In genomic region chr2:236781933-236782788, GRCh38 we compare ENCODE assay signal across 16 cellular contexts.
A peak's percentile ranks its signal among the peaks of the same experiment; 100 is the strongest.
DNase-seq lines count a peak whose midpoint lies in the region; ATAC-seq, FAIRE-seq and TF ChIP-seq lines count a peak whose summit lies in the region.
"Had no signal": no experiment of that assay in that cellular context is flagged by ENCODE, and none has a peak within 500 bp of the region (broad histone marks: within the 10 kb centered on the region; RNA-seq: fewer than 3 reads in every experiment).

No MANE protein-coding gene starts in this region.

- H2AFZ ChIP-seq in GM23338 (peak overlapping the region; percentile 72), astrocyte (ENCODE audit: low read depth, low read length) (no peak overlapping the region)

- no peak overlapping the region for H3K27ac ChIP-seq in GM23338 (ENCODE audit: low read depth)
- H3K27ac ChIP-seq in astrocyte (ENCODE audit: low read depth, low read length): no peak overlapping the region

- H3K27ac Mint-ChIP-seq in GM23338 (no peak overlapping the region), astrocyte (ENCODE audit: unreplicated experiment) (peak overlapping the region; percentile 88), osteocyte (ENCODE audit: unreplicated experiment) (peak overlapping the region; percentile 54)
- H3K27ac Mint-ChIP-seq: B cell; CD4-positive, alpha-beta T cell; H9 had no signal

- peaks cover 2% of the 10 kb centered on the region; the same call in 1 of the 2 replicates for H3K9me2 ChIP-seq in GM23338 (ENCODE audit: insufficient read depth)

- DNase-seq in GM23338 (ENCODE audit: low spot score) (no peak), astrocyte (ENCODE audit: low read depth) (no peak), left kidney (ENCODE audit: low read depth, low spot score) (peak; percentile 43), osteocyte (ENCODE audit: extremely low spot score, unreplicated experiment) (no peak), LoVo (ENCODE audit: low spot score) (no peak), urothelium cell line (ENCODE audit: low spot score) (no peak), NCI-H2227 (lab: John Stamatoyannopoulos, UW; ENCODE audit: unreplicated experiment) (no peak)
- DNase-seq: CD4-positive, alpha-beta T cell; DND-41; GDM1; H9; NCI-H1417; NCI-H2029 treated with DMSO at 0.1 percent for 48 hours had no signal

- no peak overlapping the region for H3K4me3 ChIP-seq in GM23338
- H3K4me3 ChIP-seq in astrocyte (ENCODE audit: insufficient read depth, low read depth, low read length): no peak overlapping the region

- no peaks in the 10 kb centered on the region for H3K4me1 ChIP-seq in GM23338 (ENCODE audit: insufficient read depth)
- peaks cover 9% of the 10 kb centered on the region for H3K4me1 ChIP-seq in astrocyte (ENCODE audit: insufficient read depth, low read length)

- H3K36me3 Mint-ChIP-seq in GM23338 (ENCODE audit: low read depth): no peaks in the 10 kb centered on the region
- H3K36me3 Mint-ChIP-seq in astrocyte (ENCODE audit: low read depth, unreplicated experiment): peaks cover 8% of the 10 kb centered on the region
- H3K36me3 Mint-ChIP-seq in osteocyte (ENCODE audit: unreplicated experiment): peaks cover 4% of the 10 kb centered on the region

- H3K9me3 Mint-ChIP-seq in GM23338: peaks cover 3% of the 10 kb centered on the region; the same call in 1 of the 3 replicates
- H3K9me3 Mint-ChIP-seq in astrocyte (ENCODE audit: unreplicated experiment): peaks cover 17% of the 10 kb centered on the region
- peaks cover 4% of the 10 kb centered on the region for H3K9me3 Mint-ChIP-seq in osteocyte (ENCODE audit: unreplicated experiment)
- H3K9me3 Mint-ChIP-seq: CD4-positive, alpha-beta T cell had no signal

- no peaks in the 10 kb centered on the region for H3K9me3 ChIP-seq in astrocyte (ENCODE audit: insufficient read depth, low read depth, low read length)

- FAIRE-seq in astrocyte (lab: Jason Lieb, UNC): no peak
- no peak for FAIRE-seq in urothelium cell line (lab: Jason Lieb, UNC)

- H3K27me3 Mint-ChIP-seq in GM23338 (ENCODE audit: insufficient read depth, low read depth, poor library complexity) (peaks cover 4% of the 10 kb centered on the region), astrocyte (ENCODE audit: low read depth, unreplicated experiment) (peaks cover 2% of the 10 kb centered on the region), osteocyte (ENCODE audit: unreplicated experiment) (peaks cover 9% of the 10 kb centered on the region)

- ATAC-seq in GM23338 (no peak), GM21786 (IDR thresholded peaks at IDR 0.05; ENCODE audit: unreplicated experiment) (no peak)
- ATAC-seq: SK-N-SH treated with all-trans-retinoic acid at 6 μM for 48 hours had no signal

- no peaks in the 10 kb centered on the region for H3K4me1 Mint-ChIP-seq in GM23338
- H3K4me1 Mint-ChIP-seq in astrocyte (ENCODE audit: low read depth, unreplicated experiment): peaks cover 35% of the 10 kb centered on the region
- H3K4me1 Mint-ChIP-seq in osteocyte (ENCODE audit: unreplicated experiment): peaks cover 35% of the 10 kb centered on the region
- H3K4me1 Mint-ChIP-seq: B cell had no signal

- no peaks in the 10 kb centered on the region for H3K27me3 ChIP-seq in GM23338 (ENCODE audit: insufficient read depth)
- peaks cover 2% of the 10 kb centered on the region for H3K27me3 ChIP-seq in astrocyte (ENCODE audit: insufficient read depth, low read length)

- TF ChIP-seq CTCF in GM23338 (conservative IDR thresholded peaks at IDR 0.05; ENCODE audit: low read depth in 2 of 2) (no peak), astrocyte (IDR thresholded peaks at IDR 0.05; ENCODE audit: insufficient read depth, low read depth, low read length) (no peak), osteocyte (IDR thresholded peaks at IDR 0.05) (no peak)

- H3F3A ChIP-seq in GM23338 (replicated peaks; ENCODE audit: low read depth): no peaks in the 10 kb centered on the region

- no peak overlapping the region for H3K9ac ChIP-seq in astrocyte (ENCODE audit: low read length)

- no peaks in the 10 kb centered on the region for H3K36me3 ChIP-seq in GM23338 (ENCODE audit: insufficient read depth)
- no peaks in the 10 kb centered on the region for H3K36me3 ChIP-seq in astrocyte (ENCODE audit: insufficient read depth, low read length)

- H3K4me2 ChIP-seq in GM23338 (no peak overlapping the region), astrocyte (ENCODE audit: low read length) (no peak overlapping the region)

- H3K4me3 Mint-ChIP-seq in GM23338: no peak overlapping the region
- H3K4me3 Mint-ChIP-seq in astrocyte (ENCODE audit: unreplicated experiment): peak overlapping the region; percentile 30
- H3K4me3 Mint-ChIP-seq in osteocyte (ENCODE audit: unreplicated experiment): no peak overlapping the region
- H3K4me3 Mint-ChIP-seq: B cell; CD4-positive, alpha-beta T cell; H9 had no signal

- no peaks in the 10 kb centered on the region for H3K79me2 ChIP-seq in GM23338 (replicated peaks; ENCODE audit: insufficient read depth)
- H3K79me2 ChIP-seq in astrocyte (ENCODE audit: insufficient read depth, low read length): no peaks in the 10 kb centered on the region

- H4K20me1 ChIP-seq in GM23338 (replicated peaks; ENCODE audit: insufficient read depth) (no peaks in the 10 kb centered on the region), astrocyte (ENCODE audit: insufficient read depth, low read length) (no peaks in the 10 kb centered on the region)

TF ChIP-seq in GM23338, 12 proteins besides CTCF, POLR2A, EP300 and RAD21:
- TF ChIP-seq ZNF114 (CRISPR knock-in tag; IDR thresholded peaks at IDR 0.05): no peak
